In genomic region chr5:112491257-112491656, GRCh38 we compare ENCODE assay signal across 11 cellular contexts.
DNase-seq lines count a peak whose midpoint lies in the region; ATAC-seq and TF ChIP-seq lines count a peak whose summit lies in the region.
"Had no signal": no experiment of that assay in that cellular context is flagged by ENCODE, and none has a peak within 500 bp of the region (broad histone marks: within the 10 kb centered on the region; RNA-seq: fewer than 3 reads in every experiment).

No MANE protein-coding gene starts in this region.

- H3K36me3 Mint-ChIP-seq in activated CD4-positive, alpha-beta T cell treated with anti-CD3 and anti-CD28 coated beads for 36 hours (ENCODE audit: low read depth): no peaks in the 10 kb centered on the region

- H4K20me1 ChIP-seq in OCI-LY3 (ENCODE audit: insufficient read depth, low read length): no peaks in the 10 kb centered on the region

- peaks cover 29% of the 10 kb centered on the region for H3K27me3 Mint-ChIP-seq in activated CD4-positive, alpha-beta T cell treated with anti-CD3 and anti-CD28 coated beads for 36 hours

- H3K4me3 ChIP-seq in left ventricle myocardium inferior: no peak overlapping the region
- no peak overlapping the region for H3K4me3 ChIP-seq in OCI-LY3 (ENCODE audit: low read length)
- H3K4me3 ChIP-seq in fibroblast of the aortic adventitia (ENCODE audit: low read depth, low read length): no peak overlapping the region
- no peak overlapping the region for H3K4me3 ChIP-seq in vagina
- H3K4me3 ChIP-seq: adrenal gland had no signal

- no peaks in the 10 kb centered on the region for H3K27me3 ChIP-seq in left ventricle myocardium inferior (ENCODE audit: low read depth)
- no peaks in the 10 kb centered on the region for H3K27me3 ChIP-seq in OCI-LY3 (ENCODE audit: low read depth, low read length)
- no peaks in the 10 kb centered on the region for H3K27me3 ChIP-seq in vagina
- H3K27me3 ChIP-seq: adrenal gland had no signal

- in situ Hi-C loops in GM13976 (cut with MboI; ENCODE audit: low sequenced_read_pairs, unreplicated experiment): no loop called here

- ATAC-seq in left ventricle myocardium superior (no peak), GM21723 (IDR thresholded peaks at IDR 0.05; ENCODE audit: unreplicated experiment) (no peak)
- ATAC-seq in activated CD4-positive, alpha-beta T cell treated with anti-CD3 and anti-CD28 coated beads for 36 hours: no peak

- no peak overlapping the region for H3K4me2 ChIP-seq in OCI-LY3 (ENCODE audit: low read length)

- intact Hi-C loops in left ventricle myocardium inferior (cut with micrococcal nuclease) (no loop called here), left ventricle myocardium superior (cut with micrococcal nuclease) (no loop called here), vagina (cut with DNase I) (no loop called here)
- intact Hi-C loops in activated CD4-positive, alpha-beta T cell treated with anti-CD3 and anti-CD28 coated beads for 36 hours (cut with DNase I, micrococcal nuclease): loop anchor here (5.0 kb wide), 1 partner anchor 314 kb away; no protein-coding TSS in a partner anchor

- H3K36me3 ChIP-seq in left ventricle myocardium inferior (no peaks in the 10 kb centered on the region), OCI-LY3 (replicated peaks; ENCODE audit: low read depth, low read length) (no peaks in the 10 kb centered on the region), vagina (no peaks in the 10 kb centered on the region)
- H3K36me3 ChIP-seq: adrenal gland had no signal

- H3K4me1 ChIP-seq in left ventricle myocardium inferior (no peaks in the 10 kb centered on the region), OCI-LY3 (ENCODE audit: low read length) (peaks cover 16% of the 10 kb centered on the region), vagina (no peaks in the 10 kb centered on the region)
- H3K4me1 ChIP-seq: adrenal gland had no signal

- no peak overlapping the region for H3K9ac ChIP-seq in OCI-LY3 (ENCODE audit: low read length)

- no peak overlapping the region for H3K27ac ChIP-seq in left ventricle myocardium inferior (replicated peaks)
- H3K27ac ChIP-seq in OCI-LY3 (ENCODE audit: low read length): no peak overlapping the region
- no peak overlapping the region for H3K27ac ChIP-seq in vagina
- H3K27ac ChIP-seq: adrenal gland had no signal

- peak; percentile 30 for TF ChIP-seq CTCF in left ventricle myocardium inferior (IDR thresholded peaks at IDR 0.05; ENCODE audit: borderline replicate concordance)
- peak; percentile 49 for TF ChIP-seq CTCF in OCI-LY3 (IDR thresholded peaks at IDR 0.05; ENCODE audit: low read depth, low read length)
- peak; percentile 36 for TF ChIP-seq CTCF in fibroblast of the aortic adventitia (IDR thresholded peaks at IDR 0.05; ENCODE audit: insufficient read depth, low read length)
- TF ChIP-seq CTCF in vagina (IDR thresholded peaks at IDR 0.05): no peak
- TF ChIP-seq CTCF in GM13976 (IDR thresholded peaks at IDR 0.05; ENCODE audit: borderline replicate concordance, control extremely low read depth, extremely low read depth, insufficient read depth, missing control alignments): no peak

- H3K27ac Mint-ChIP-seq in activated CD4-positive, alpha-beta T cell treated with anti-CD3 and anti-CD28 coated beads for 36 hours: no peak overlapping the region

- no peaks in the 10 kb centered on the region for H3K79me2 ChIP-seq in OCI-LY3 (ENCODE audit: low read length)

- DNase-seq in left ventricle myocardium inferior: no peak
- DNase-seq in left ventricle myocardium superior: no peak
- no peak for DNase-seq in fibroblast of the aortic adventitia (ENCODE audit: low read depth)
- DNase-seq in vagina (ENCODE audit: extremely low spot score in 2 of 2): no peak
- DNase-seq in activated CD4-positive, alpha-beta T cell treated with anti-CD3 and anti-CD28 coated beads for 36 hours: no peak
- no peak for DNase-seq in GM13976 (ENCODE audit: low spot score)
- DNase-seq: NCI-H1417 treated with DMSO at 0.1 percent for 48 hours, substantia nigra had no signal

- CTCF ChIA-PET in activated CD4-positive, alpha-beta T cell treated with anti-CD3 and anti-CD28 coated beads for 36 hours (lab: Charles Lee): no interaction called here

- H3K9me3 ChIP-seq in left ventricle myocardium inferior (replicated peaks): no peaks in the 10 kb centered on the region
- H3K9me3 ChIP-seq in OCI-LY3 (ENCODE audit: insufficient read depth, low read length): no peaks in the 10 kb centered on the region
- H3K9me3 ChIP-seq in vagina: no peaks in the 10 kb centered on the region
- H3K9me3 ChIP-seq: adrenal gland had no signal

- no peak overlapping the region for H3K4me3 Mint-ChIP-seq in activated CD4-positive, alpha-beta T cell treated with anti-CD3 and anti-CD28 coated beads for 36 hours

- POLR2A ChIA-PET in activated CD4-positive, alpha-beta T cell treated with anti-CD3 and anti-CD28 coated beads for 36 hours (lab: Charles Lee): no interaction called here

- no peaks in the 10 kb centered on the region for H3K4me1 Mint-ChIP-seq in activated CD4-positive, alpha-beta T cell treated with anti-CD3 and anti-CD28 coated beads for 36 hours

- no peak for TF ChIP-seq POLR2A in vagina (IDR thresholded peaks at IDR 0.05)

- no peaks in the 10 kb centered on the region for H3K9me3 Mint-ChIP-seq in activated CD4-positive, alpha-beta T cell treated with anti-CD3 and anti-CD28 coated beads for 36 hours (ENCODE audit: low read depth)

- no peak overlapping the region for H2AFZ ChIP-seq in OCI-LY3 (ENCODE audit: low read depth, low read length)

Comparison
In these comparisons a context has a peak if more than half of its experiments do, and no peak if none do; other contexts are left out.
1. CTCF ChIP-seq: peak in left ventricle myocardium inferior (single experiment), OCI-LY3 (single experiment) and fibroblast of the aortic adventitia (single experiment); none in vagina (0 of 3) and GM13976 (single experiment).
2. intact Hi-C loops: an anchor here in activated CD4-positive, alpha-beta T cell treated with anti-CD3 and anti-CD28 coated beads for 36 hours (5.0 kb wide); none called in left ventricle myocardium inferior, left ventricle myocardium superior and vagina.